In genomic region chr3:185744997-185745843, GRCh38 we compare ENCODE assay signal across 8 cellular contexts.
A peak's percentile ranks its signal among the peaks of the same experiment; 100 is the strongest.
DNase-seq lines count a peak whose midpoint lies in the region; FAIRE-seq and TF ChIP-seq lines count a peak whose summit lies in the region.

No MANE protein-coding gene starts in this region.

- no peak overlapping the region for H2AFZ ChIP-seq in keratinocyte (ENCODE audit: control insufficient read depth, low read length)

- no peak overlapping the region for H3K4me3 Mint-ChIP-seq in CD4-positive, alpha-beta memory T cell

- H3K27ac Mint-ChIP-seq in CD4-positive, alpha-beta memory T cell: no peak overlapping the region

- H3K4me1 ChIP-seq in BLaER1: peaks cover 70% of the 10 kb centered on the region
- peaks cover 47% of the 10 kb centered on the region for H3K4me1 ChIP-seq in keratinocyte (ENCODE audit: control insufficient read depth, extremely low read depth, insufficient read depth, low read length)
- H3K4me1 ChIP-seq in CD4-positive, alpha-beta memory T cell (ENCODE audit: insufficient read depth, low read length): no peaks in the 10 kb centered on the region
- H3K4me1 ChIP-seq in right atrium auricular region: peaks cover 0 to 6% of the 10 kb centered on the region in 2 donors

- H3K9me3 Mint-ChIP-seq in CD4-positive, alpha-beta memory T cell: no peaks in the 10 kb centered on the region

- FAIRE-seq in RCC 7860 (lab: Jason Lieb, UNC) (peak; percentile 94), keratinocyte (lab: Jason Lieb, UNC) (peak; percentile 96)

- H4K20me1 ChIP-seq in BLaER1: no peaks in the 10 kb centered on the region
- H4K20me1 ChIP-seq in keratinocyte (ENCODE audit: control insufficient read depth, extremely low read depth, insufficient read depth, low read length): no peaks in the 10 kb centered on the region

- no peaks in the 10 kb centered on the region for H3K4me1 Mint-ChIP-seq in CD4-positive, alpha-beta memory T cell

- H3K9me3 ChIP-seq in BLaER1 (no peaks in the 10 kb centered on the region), keratinocyte (ENCODE audit: control insufficient read depth, low read depth, low read length) (no peaks in the 10 kb centered on the region), right atrium auricular region (no peaks in the 10 kb centered on the region)
- H3K9me3 ChIP-seq in CD4-positive, alpha-beta memory T cell (ENCODE audit: control insufficient read depth in 1 of 2, low read length in 2 of 2): no peaks in the 10 kb centered on the region

- H3K36me3 ChIP-seq in BLaER1 (no peaks in the 10 kb centered on the region), keratinocyte (ENCODE audit: control insufficient read depth in 2 of 2, extremely low read depth in 1 of 2, insufficient read depth in 2 of 2, low read length in 2 of 2) (peaks cover 5 to 7% of the 10 kb centered on the region in 2 experiments), right atrium auricular region (no peaks in the 10 kb centered on the region)
- H3K36me3 ChIP-seq in CD4-positive, alpha-beta memory T cell (ENCODE audit: insufficient read depth, low read length): no peaks in the 10 kb centered on the region

- CTCF ChIA-PET in CD4-positive, alpha-beta memory T cell (lab: Charles Lee; ENCODE audit: partially characterized antibody): interaction anchor here (0.5 to 1.6 kb wide), 2 partner anchors 15 to 22 kb away, joined by 3 to 4 read pairs; no protein-coding TSS in a partner anchor

- H3K27ac ChIP-seq in BLaER1: peak overlapping the region; percentile 91
- peak overlapping the region; percentile 94 for H3K27ac ChIP-seq in keratinocyte (ENCODE audit: control insufficient read depth, insufficient read depth, low read length)
- H3K27ac ChIP-seq in CD4-positive, alpha-beta memory T cell (ENCODE audit: low read depth, low read length): no peak overlapping the region
- H3K27ac ChIP-seq in right atrium auricular region: no peak overlapping the region
- H3K27ac ChIP-seq in coronary artery: no peak overlapping the region

- H3K4me3 ChIP-seq in BLaER1 (peak overlapping the region; percentile 48), keratinocyte (ENCODE audit: control insufficient read depth in 2 of 3, extremely low read depth in 1 of 3, insufficient read depth in 2 of 3, low read depth in 1 of 3, low read length in 3 of 3) (peak overlapping the region in 2 of 3 experiments; percentile 40 to 41), right atrium auricular region (no peak overlapping the region), coronary artery (no peak overlapping the region)
- no peak overlapping the region for H3K4me3 ChIP-seq in CD4-positive, alpha-beta memory T cell (ENCODE audit: low read length in 2 of 2)

- dilution Hi-C loops in keratinocyte (cut with MboI; ENCODE audit: extremely low pct_ligation_motif_present, low sequenced_read_pairs): loop anchor here (5.0 kb wide), 1 partner anchor 77 kb away; no protein-coding TSS in a partner anchor

- no peaks in the 10 kb centered on the region for H3K36me3 Mint-ChIP-seq in CD4-positive, alpha-beta memory T cell

- peak; percentile 34 for DNase-seq in H4 (ENCODE audit: low spot score)
- peak; percentile 98 for DNase-seq in RCC 7860 (ENCODE audit: low spot score)
- no peak for DNase-seq in keratinocyte (ENCODE audit: low read depth, low spot score)
- no peak for DNase-seq in GM19240 (ENCODE audit: insufficient read length, low spot score)
- DNase-seq in CD4-positive, alpha-beta memory T cell: no peak
- DNase-seq in right atrium auricular region (ENCODE audit: low spot score): no peak
- no peak for DNase-seq in coronary artery (ENCODE audit: low spot score)

- H3K27me3 Mint-ChIP-seq in CD4-positive, alpha-beta memory T cell: peaks cover 8 to 25% of the 10 kb centered on the region in 2 donors

- H3K79me2 ChIP-seq in keratinocyte (ENCODE audit: control insufficient read depth, insufficient read depth, low read length): peaks cover 86% of the 10 kb centered on the region

- H3K27me3 ChIP-seq in BLaER1 (no peaks in the 10 kb centered on the region), keratinocyte (ENCODE audit: control insufficient read depth, extremely low read depth, insufficient read depth, low read length) (no peaks in the 10 kb centered on the region), right atrium auricular region (no peaks in the 10 kb centered on the region)
- H3K27me3 ChIP-seq in CD4-positive, alpha-beta memory T cell (ENCODE audit: insufficient read depth, low read length): no peaks in the 10 kb centered on the region

- H3K9me1 ChIP-seq in keratinocyte (ENCODE audit: control insufficient read depth, extremely low read depth, insufficient read depth, low read length): no peaks in the 10 kb centered on the region

- peak overlapping the region; percentile 80 for H3K4me2 ChIP-seq in BLaER1
- peak overlapping the region; percentile 83 for H3K4me2 ChIP-seq in keratinocyte (ENCODE audit: control insufficient read depth, extremely low read depth, insufficient read depth, low read depth, low read length)

- TF ChIP-seq CTCF in keratinocyte (optimal IDR thresholded peaks at IDR 0.05 in 1 of 3, IDR thresholded peaks at IDR 0.05 in 1 of 3, conservative IDR thresholded peaks at IDR 0.05 in 1 of 3; ENCODE audit: extremely low read depth in 1 of 3, insufficient read depth in 2 of 3, low read length in 3 of 3) (no peak), right atrium auricular region (IDR thresholded peaks at IDR 0.05) (no peak), coronary artery (IDR thresholded peaks at IDR 0.05) (no peak)

- POLR2A ChIA-PET in CD4-positive, alpha-beta memory T cell (lab: Charles Lee; ENCODE audit: partially characterized antibody): no interaction called here

- H3K9ac ChIP-seq in BLaER1 (peak overlapping the region; percentile 66), keratinocyte (ENCODE audit: control insufficient read depth, extremely low read depth, insufficient read depth, low read length) (peak overlapping the region; percentile 79)

- intact Hi-C loops in CD4-positive, alpha-beta memory T cell (cut with micrococcal nuclease): no loop called here

Comparison
In these comparisons a context has a peak if more than half of its experiments do, and no peak if none do; other contexts are left out.
1. H3K27ac ChIP-seq: peak in BLaER1 (single experiment) and keratinocyte (single experiment); none in CD4-positive, alpha-beta memory T cell (single experiment), right atrium auricular region (0 of 2) and coronary artery (0 of 2).
2. H3K4me3 ChIP-seq: peak in BLaER1 (single experiment) and keratinocyte (2 of 3); none in CD4-positive, alpha-beta memory T cell (0 of 2), right atrium auricular region (0 of 2) and coronary artery (single experiment).
3. DNase-seq: peak in H4 (single experiment) and RCC 7860 (single experiment); none in keratinocyte (single experiment), GM19240 (single experiment), CD4-positive, alpha-beta memory T cell (0 of 5), right atrium auricular region (single experiment) and coronary artery (single experiment).